1 cellular context compared by ENCODE assay signal in the genomic region with DNA sequence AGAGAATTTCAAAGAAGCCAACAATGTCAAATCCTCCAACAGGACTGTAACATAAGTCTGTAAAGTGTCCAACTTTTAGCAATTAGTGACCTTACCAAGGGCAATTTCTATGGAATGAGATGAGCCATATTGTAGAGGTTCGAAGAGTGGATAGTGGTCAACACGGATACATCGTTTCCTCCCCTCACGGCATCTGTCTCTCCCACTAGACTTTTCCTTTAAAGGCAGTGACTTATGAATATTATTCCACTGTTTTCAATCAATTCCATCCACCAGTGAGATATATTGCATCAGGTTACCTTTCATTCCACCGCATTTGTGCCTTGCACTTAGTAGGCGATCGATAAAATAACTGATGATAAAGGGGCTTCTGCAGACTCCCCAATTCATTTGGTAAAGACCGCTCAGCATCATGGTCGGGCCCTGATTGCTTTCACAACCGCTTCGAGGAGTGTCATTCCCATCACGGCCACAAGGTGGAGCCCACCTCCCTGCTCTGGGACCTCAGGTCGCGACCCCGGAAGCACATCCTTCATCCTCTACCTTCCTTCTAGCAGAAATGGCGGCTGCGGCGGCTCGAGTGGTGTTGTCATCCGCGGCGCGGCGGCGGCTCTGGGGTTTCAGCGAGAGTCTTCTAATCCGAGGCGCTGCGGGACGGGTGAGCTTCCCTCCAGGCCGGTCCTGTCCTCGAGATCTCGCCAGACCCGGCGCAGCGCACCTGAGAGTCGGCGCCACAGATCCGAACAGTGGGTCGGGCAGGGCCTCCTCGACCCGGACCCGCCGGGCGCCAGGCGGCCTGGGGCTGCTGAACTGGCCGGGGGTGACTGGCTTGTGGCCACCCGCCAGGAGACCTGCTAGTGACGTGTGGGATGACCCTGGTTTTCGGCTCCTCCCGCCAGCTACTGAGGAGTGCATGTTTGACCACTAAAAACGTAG.
TF ChIP-seq lines count a peak whose summit lies in the region.

Gene PMPCB (plus strand): TSS at position 535 of the 936 bp plus-strand sequence. CDS start 25 bp downstream, at position 560.

TF ChIP-seq in IMR-90, 13 proteins besides CTCF, POLR2A, EP300 and RAD21 (continued from another document):
- TF ChIP-seq RFX5 (IDR thresholded peaks at IDR 0.05; ENCODE audit: low read depth, low read length) (no peak), SMC3 (IDR thresholded peaks at IDR 0.05; ENCODE audit: low read depth, low read length) (peak; percentile 52; the same call in 1 of the 2 replicates), MXI1 (IDR thresholded peaks at IDR 0.05; ENCODE audit: borderline replicate concordance, low read depth, low read length) (peak; percentile 59; the same call in 1 of the 2 replicates), MAFK (IDR thresholded peaks at IDR 0.05; ENCODE audit: low read depth, low read length) (no peak), BHLHE40 (IDR thresholded peaks at IDR 0.05; ENCODE audit: low read depth, low read length) (no peak)
- TF ChIP-seq, protein P1, sequence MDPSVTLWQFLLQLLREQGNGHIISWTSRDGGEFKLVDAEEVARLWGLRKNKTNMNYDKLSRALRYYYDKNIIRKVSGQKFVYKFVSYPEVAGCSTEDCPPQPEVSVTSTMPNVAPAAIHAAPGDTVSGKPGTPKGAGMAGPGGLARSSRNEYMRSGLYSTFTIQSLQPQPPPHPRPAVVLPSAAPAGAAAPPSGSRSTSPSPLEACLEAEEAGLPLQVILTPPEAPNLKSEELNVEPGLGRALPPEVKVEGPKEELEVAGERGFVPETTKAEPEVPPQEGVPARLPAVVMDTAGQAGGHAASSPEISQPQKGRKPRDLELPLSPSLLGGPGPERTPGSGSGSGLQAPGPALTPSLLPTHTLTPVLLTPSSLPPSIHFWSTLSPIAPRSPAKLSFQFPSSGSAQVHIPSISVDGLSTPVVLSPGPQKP (IDR thresholded peaks at IDR 0.05; ENCODE audit: borderline replicate concordance, low read depth, low read length), result no peak
